Comparison of ENCODE assay signal across 8 cellular contexts in the genomic region with DNA sequence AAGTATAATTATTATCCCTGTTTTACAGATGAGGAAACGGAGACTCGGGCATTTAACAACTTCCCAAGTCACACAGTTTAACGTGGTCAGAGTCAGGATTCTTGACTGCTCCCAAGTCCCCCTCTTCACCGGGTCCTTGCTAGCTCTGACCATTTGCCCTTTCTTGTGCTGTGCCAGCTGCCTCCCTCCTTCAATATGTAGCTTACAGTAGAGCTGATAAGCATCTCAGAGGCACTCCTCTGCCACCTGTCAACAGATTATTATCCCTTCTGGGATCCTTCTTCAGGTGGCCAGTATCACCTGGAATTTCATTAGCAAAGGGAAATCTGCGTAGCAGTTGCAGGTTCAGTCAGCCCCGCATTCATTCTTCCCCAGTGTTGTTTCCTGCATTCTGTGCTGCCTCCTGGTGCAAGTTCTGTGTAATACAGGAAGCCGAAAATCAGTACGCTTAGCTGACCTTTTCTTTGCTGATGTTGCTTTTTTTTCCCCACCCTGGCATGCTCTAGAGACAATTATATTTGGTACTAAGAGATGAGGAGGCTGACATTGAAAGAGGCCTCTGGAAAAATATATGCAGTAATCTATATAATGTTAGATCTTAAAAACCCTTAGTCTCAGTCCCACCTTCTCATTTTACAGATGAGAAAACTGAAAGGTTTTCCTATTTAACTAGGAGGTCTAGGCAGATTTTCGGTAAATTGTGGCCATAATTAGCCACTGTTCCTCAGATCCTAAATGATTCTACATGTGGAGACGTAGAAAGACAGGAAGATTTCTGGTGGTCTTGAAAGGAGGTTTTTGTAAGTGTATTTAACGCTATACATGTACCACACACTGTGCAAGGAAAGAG. TPM values are rescaled to one million over a fixed set of nuclear protein-coding genes. Genes with fewer than 3 reads are reported as not detected.
DNase-seq lines count a peak whose midpoint lies in the region; ATAC-seq and TF ChIP-seq lines count a peak whose summit lies in the region.

No MANE protein-coding gene starts in this region.

- 53% methylated on average over 11 of the region's 11 CpGs for WGBS in right cardiac atrium

- no peaks in the 10 kb centered on the region for H3K9me3 Mint-ChIP-seq in activated naive CD8-positive, alpha-beta T cell treated with anti-CD3 and anti-CD28 coated beads for 36 hours

- TF ChIP-seq CTCF in RWPE1 (conservative IDR thresholded peaks at IDR 0.05; ENCODE audit: low read depth): no peak; the same call in 1 of the 2 replicates

- ATAC-seq in HG03442 (IDR thresholded peaks at IDR 0.05; ENCODE audit: unreplicated experiment) (peak; percentile 45), right cardiac atrium (peak; percentile 76 to 89), sciatic nerve (peak; percentile 88), GM21825 (IDR thresholded peaks at IDR 0.05; ENCODE audit: unreplicated experiment) (no peak)

- no peaks in the 10 kb centered on the region for H3K27me3 ChIP-seq in right cardiac atrium (ENCODE audit: control insufficient read depth, insufficient read depth)

- no peaks in the 10 kb centered on the region for H3K9me3 ChIP-seq in right cardiac atrium (ENCODE audit: control insufficient read depth, low read length)

- H3K27ac ChIP-seq in RWPE1: no peak overlapping the region
- H3K27ac ChIP-seq in right cardiac atrium (ENCODE audit: low read length): no peak overlapping the region

- POLR2A ChIA-PET in RWPE1 (lab: Yijun Ruan, JAX; ENCODE audit: low non-redundant PET): no interaction called here

- CTCF ChIA-PET in RWPE1 (lab: Yijun Ruan, JAX): interaction anchor here (0.6 to 2.7 kb wide), 32 partner anchors 9 to 414 kb away, joined by 3 to 87 read pairs (median 4); a partner anchor contains a TSS

- intact Hi-C loops in right cardiac atrium (cut with DNase I): loop anchor here (1.0 to 5.0 kb wide), 3 partner anchors 124 to 127 kb away; no protein-coding TSS in a partner anchor
- intact Hi-C loops in sciatic nerve (cut with DNase I): no loop called here

- no peaks in the 10 kb centered on the region for H3K4me1 ChIP-seq in right cardiac atrium (ENCODE audit: control insufficient read depth, insufficient read depth, low read length)

- DNase-seq in NCI-H524 (lab: John Stamatoyannopoulos, UW): peak; percentile 56 to 80
- no peak for DNase-seq in NCI-H524 treated with DMSO at 0.1 percent for 48 hours (lab: John Stamatoyannopoulos, UW)
- peak; percentile 47 for DNase-seq in RWPE1 (ENCODE audit: low spot score)
- DNase-seq in activated naive CD8-positive, alpha-beta T cell treated with anti-CD3 and anti-CD28 coated beads for 36 hours: peak; percentile 33
- DNase-seq in right cardiac atrium: peak in 1 of 3 donors; percentile 28
- no peak for DNase-seq in sciatic nerve (ENCODE audit: low spot score)

- H3K36me3 Mint-ChIP-seq in activated naive CD8-positive, alpha-beta T cell treated with anti-CD3 and anti-CD28 coated beads for 36 hours: peaks cover 11% of the 10 kb centered on the region

- H3K27ac Mint-ChIP-seq in activated naive CD8-positive, alpha-beta T cell treated with anti-CD3 and anti-CD28 coated beads for 36 hours: no peak overlapping the region

- no peak overlapping the region for H3K4me3 Mint-ChIP-seq in activated naive CD8-positive, alpha-beta T cell treated with anti-CD3 and anti-CD28 coated beads for 36 hours

- H3K4me1 Mint-ChIP-seq in activated naive CD8-positive, alpha-beta T cell treated with anti-CD3 and anti-CD28 coated beads for 36 hours: peaks cover 7% of the 10 kb centered on the region

- no peaks in the 10 kb centered on the region for H3K27me3 Mint-ChIP-seq in activated naive CD8-positive, alpha-beta T cell treated with anti-CD3 and anti-CD28 coated beads for 36 hours

- no peak overlapping the region for H3K4me3 ChIP-seq in right cardiac atrium (ENCODE audit: low read length)

RNA-seq across cellular contexts. Expression of a gene that starts 24.8 kb away (rescaled TPM):
- total RNA-seq in activated naive CD8-positive, alpha-beta T cell treated with anti-CD3 and anti-CD28 coated beads for 36 hours: 1 to 10 TPM; 4.2 to 4.8 TPM
- 10 to 100 TPM in 3 of 4 donors, 1 to 10 TPM in 1; 9.4 to 17.8 (median 14.0) TPM for total RNA-seq in right cardiac atrium
- polyA plus RNA-seq in right cardiac atrium: 3.6 TPM
- total RNA-seq in sciatic nerve: 148 TPM

RNA-seq across cellular contexts. Expression of a gene that starts 38.7 kb away (rescaled TPM):
- total RNA-seq in activated naive CD8-positive, alpha-beta T cell treated with anti-CD3 and anti-CD28 coated beads for 36 hours: 10 to 100 TPM; 23.5 to 24.2 TPM
- total RNA-seq in right cardiac atrium: 1 to 10 TPM; 6.5 to 7.6 (median 6.7) TPM
- polyA plus RNA-seq in right cardiac atrium: 7.8 TPM
- 15.7 TPM for total RNA-seq in sciatic nerve

RNA-seq across cellular contexts. Expression of a gene that starts 53.3 kb away (rescaled TPM):
- total RNA-seq in activated naive CD8-positive, alpha-beta T cell treated with anti-CD3 and anti-CD28 coated beads for 36 hours: 10 to 100 TPM; 45.9 to 48.9 TPM
- total RNA-seq in right cardiac atrium (10 to 100 TPM; 23.1 to 29.8 (median 25.5) TPM), sciatic nerve (74.7 TPM)
- polyA plus RNA-seq in right cardiac atrium: 31.4 TPM

Comparison
In these comparisons a context has a peak if more than half of its experiments do, and no peak if none do; other contexts are left out.
1. DNase-seq: peak in NCI-H524 (2 of 2), RWPE1 (single experiment) and activated naive CD8-positive, alpha-beta T cell treated with anti-CD3 and anti-CD28 coated beads for 36 hours (single experiment); none in NCI-H524 treated with DMSO at 0.1 percent for 48 hours (single experiment) and sciatic nerve (single experiment).